ENCODE assay signal across 10 cellular contexts in genomic region chr3:183533410-183534132, GRCh38. TPM values are rescaled to one million over a fixed set of nuclear protein-coding genes. Genes with fewer than 3 reads are reported as not detected.
DNase-seq lines count a peak whose midpoint lies in the region; ATAC-seq and TF ChIP-seq lines count a peak whose summit lies in the region.
"Had no signal": no experiment of that assay in that cellular context is flagged by ENCODE, and none has a peak within 500 bp of the region (broad histone marks: within the 10 kb centered on the region; RNA-seq: fewer than 3 reads in every experiment).

No MANE protein-coding gene starts in this region.

- DNase-seq in CD4-positive, CD25-positive, alpha-beta regulatory T cell: no peak
- no peak for DNase-seq in SKM-1 treated with dmso at 0.1 percent for 144 hours (lab: John Stamatoyannopoulos, UW; ENCODE audit: unreplicated experiment)
- DNase-seq in lower leg skin (ENCODE audit: low spot score in 2 of 2): no peak
- DNase-seq in DMS53 (lab: John Stamatoyannopoulos, UW): no peak
- DNase-seq: activated CD8-positive, alpha-beta memory T cell treated with anti-CD3 and anti-CD28 coated beads for 24 hours; NCI-H1694 treated with DMSO at 0.1 percent for 48 hours had no signal

- peak overlapping the region; percentile 13 for H3K4me3 ChIP-seq in CD4-positive, CD25-positive, alpha-beta regulatory T cell (ENCODE audit: low read depth, low read length)
- H3K4me3 ChIP-seq in iPS-18c (ENCODE audit: insufficient read depth, low read depth, low read length) (peak overlapping the region; percentile 0; the same call in 1 of the 2 replicates), lower leg skin (ENCODE audit: low read depth, poor library complexity, severe bottlenecking) (no peak overlapping the region)

- no peak for TF ChIP-seq POLR2A in lower leg skin (IDR thresholded peaks at IDR 0.05)

- H3K4me1 ChIP-seq in CD4-positive, CD25-positive, alpha-beta regulatory T cell (ENCODE audit: control insufficient read depth, insufficient read depth, low read length, poor library complexity, severe bottlenecking): peaks cover 22% of the 10 kb centered on the region

- intact Hi-C loops in lower leg skin (cut with DNase I; ENCODE audit: low total_unique reads): no loop called here

- H3K27me3 Mint-ChIP-seq in CD4-positive, CD25-positive, alpha-beta regulatory T cell: no peaks in the 10 kb centered on the region

- ATAC-seq in CD4-positive, CD25-positive, alpha-beta regulatory T cell (ENCODE audit: low read depth in 2 of 2): no peak
- peak; percentile 58 for ATAC-seq in GM19351 (IDR thresholded peaks at IDR 0.05; ENCODE audit: unreplicated experiment)
- peak; percentile 50 for ATAC-seq in HG03571 (IDR thresholded peaks at IDR 0.05; ENCODE audit: unreplicated experiment)
- no peak for ATAC-seq in GM21367 (IDR thresholded peaks at IDR 0.05; ENCODE audit: unreplicated experiment)

- H3K4me1 Mint-ChIP-seq in CD4-positive, CD25-positive, alpha-beta regulatory T cell: peaks cover 31 to 81% (median 63%) of the 10 kb centered on the region in 4 donors

- no peak for TF ChIP-seq CTCF in lower leg skin (IDR thresholded peaks at IDR 0.05)

- H3K27me3 ChIP-seq in CD4-positive, CD25-positive, alpha-beta regulatory T cell (ENCODE audit: control insufficient read depth, insufficient read depth, low read length): no peaks in the 10 kb centered on the region

- H3K27ac Mint-ChIP-seq in CD4-positive, CD25-positive, alpha-beta regulatory T cell: peak overlapping the region; percentile 89 to 96 (median 92)

- no peaks in the 10 kb centered on the region for H3K9me3 ChIP-seq in CD4-positive, CD25-positive, alpha-beta regulatory T cell (ENCODE audit: control insufficient read depth in 2 of 2, low read length in 2 of 2)
- no peaks in the 10 kb centered on the region for H3K9me3 ChIP-seq in iPS-18c (ENCODE audit: control insufficient read depth, insufficient read depth, low read length)

- H3K27ac ChIP-seq in CD4-positive, CD25-positive, alpha-beta regulatory T cell (ENCODE audit: insufficient read depth, low read length, poor library complexity, severe bottlenecking): peak overlapping the region; percentile 19

- H3K4me3 Mint-ChIP-seq in CD4-positive, CD25-positive, alpha-beta regulatory T cell: peak overlapping the region in 2 of 4 donors; percentile 1 to 66

- 51 to 56% methylated on average over 10 of the region's 10 CpGs for WGBS in lower leg skin, 2 donors

- no peaks in the 10 kb centered on the region for H3K9me3 Mint-ChIP-seq in CD4-positive, CD25-positive, alpha-beta regulatory T cell

- peaks cover 36% of the 10 kb centered on the region for H3K36me3 Mint-ChIP-seq in CD4-positive, CD25-positive, alpha-beta regulatory T cell

- peaks cover 17% of the 10 kb centered on the region for H3K36me3 ChIP-seq in CD4-positive, CD25-positive, alpha-beta regulatory T cell (ENCODE audit: control insufficient read depth, insufficient read depth, low read length)

RNA-seq across cellular contexts. Expression of gene KLHL6, which starts 21.9 kb away (rescaled TPM):
- total RNA-seq in CD4-positive, CD25-positive, alpha-beta regulatory T cell: 48.2 TPM
- 10 to 100 TPM; 17.8 to 21.8 (median 19.3) TPM for polyA plus RNA-seq in CD4-positive, CD25-positive, alpha-beta regulatory T cell
- total RNA-seq in lower leg skin: under 1 TPM; 0.10 to 0.58 (median 0.23) TPM

Comparison
In these comparisons a context has a peak if more than half of its experiments do, and no peak if none do; other contexts are left out.
1. ATAC-seq: peak in GM19351 (single experiment) and HG03571 (single experiment); none in CD4-positive, CD25-positive, alpha-beta regulatory T cell (0 of 2) and GM21367 (single experiment).
2. RNA of gene KLHL6, which starts 21.9 kb away (total RNA-seq): 48.2 TPM in CD4-positive, CD25-positive, alpha-beta regulatory T cell (single experiment); 0.10 to 0.58 TPM in lower leg skin; every median in the first group is over 10 times any median in the second.